Comparison of ENCODE assay signal across 16 cellular contexts in genomic region chr12:93390565-93391297, GRCh38. TPM values are rescaled to one million over a fixed set of nuclear protein-coding genes. Genes with fewer than 3 reads are reported as not detected.
DNase-seq lines count a peak whose midpoint lies in the region; ATAC-seq and TF ChIP-seq lines count a peak whose summit lies in the region.
"Had no signal": no experiment of that assay in that cellular context is flagged by ENCODE, and none has a peak within 500 bp of the region (broad histone marks: within the 10 kb centered on the region; RNA-seq: fewer than 3 reads in every experiment).

No MANE protein-coding gene starts in this region.

- no peaks in the 10 kb centered on the region for H3K9me3 ChIP-seq in heart right ventricle
- H3K9me3 ChIP-seq in psoas muscle, result no peaks in the 10 kb centered on the region

- peaks cover 0 to 48% (median 0%) of the 10 kb centered on the region in 9 donors for H3K36me3 ChIP-seq in heart right ventricle
- peaks cover 0 to 50% of the 10 kb centered on the region in 2 donors for H3K36me3 ChIP-seq in psoas muscle (ENCODE audit: insufficient read depth in 1 of 2, low read depth in 1 of 2)

- H3K4me1 Mint-ChIP-seq in activated CD4-positive, alpha-beta T cell treated with anti-CD3 and anti-CD28 coated beads for 36 hours, result peaks cover 43% of the 10 kb centered on the region

- peak overlapping the region; percentile 2; the same call in 1 of the 2 replicates for H3K4me3 ChIP-seq in LNCaP clone FGC (ENCODE audit: low read depth, low read length)
- no peak overlapping the region for H3K4me3 ChIP-seq in heart right ventricle
- no peak overlapping the region for H3K4me3 ChIP-seq in psoas muscle

- no peaks in the 10 kb centered on the region for H3K27me3 ChIP-seq in heart right ventricle
- H3K27me3 ChIP-seq in psoas muscle (ENCODE audit: insufficient read depth in 3 of 3, low read length in 2 of 3), result no peaks in the 10 kb centered on the region

- H3K27ac ChIP-seq in heart right ventricle (peak overlapping the region in 9 of 10 donors; percentile 1 to 68 (median 47)), psoas muscle (peak overlapping the region; percentile 55)

- DNase-seq in activated CD4-positive, alpha-beta T cell treated with anti-CD3 and anti-CD28 coated beads for 36 hours, result no peak
- no peak for DNase-seq in activated CD4-positive, alpha-beta T cell treated with anti-CD3 and anti-CD28 coated beads for 1 hour
- DNase-seq in LNCaP clone FGC (ENCODE audit: low read depth), result no peak
- no peak for DNase-seq in heart right ventricle
- DNase-seq in psoas muscle, result no peak
- DNase-seq in DMS 273 treated with DMSO at 0.1 percent for 48 hours (lab: John Stamatoyannopoulos, UW), result no peak
- DNase-seq in posterior cingulate gyrus, result no peak
- no peak for DNase-seq in T1000 (lab: John Stamatoyannopoulos, UW)
- DNase-seq: amniotic stem cell; left cardiac atrium; NCI-H1092; NCI-H510A; occipital lobe; stimulated activated CD4-positive, alpha-beta T cell treated with anti-CD3 and anti-CD28 coated beads, Interleukin-12 subunit alpha, Interleukin-12 subunit beta, amount 100 ng/mL, for 4 hours; T-helper 9 cell had no signal

- no peaks in the 10 kb centered on the region for H3K27me3 Mint-ChIP-seq in activated CD4-positive, alpha-beta T cell treated with anti-CD3 and anti-CD28 coated beads for 36 hours

- no peak overlapping the region for H3K4me3 Mint-ChIP-seq in activated CD4-positive, alpha-beta T cell treated with anti-CD3 and anti-CD28 coated beads for 36 hours

- no peaks in the 10 kb centered on the region for H3K9me3 Mint-ChIP-seq in activated CD4-positive, alpha-beta T cell treated with anti-CD3 and anti-CD28 coated beads for 36 hours (ENCODE audit: low read depth)

- CTCF ChIA-PET in activated CD4-positive, alpha-beta T cell treated with anti-CD3 and anti-CD28 coated beads for 36 hours (lab: Charles Lee), result interaction anchor here (1.1 to 1.3 kb wide), 2 partner anchors 21 to 29 kb away, joined by 3 to 7 read pairs; no protein-coding TSS in a partner anchor

- POLR2A ChIA-PET in activated CD4-positive, alpha-beta T cell treated with anti-CD3 and anti-CD28 coated beads for 36 hours (lab: Charles Lee), result interaction anchor here (0.7 kb wide), 1 partner anchor 37 kb away, joined by 3 read pairs; no protein-coding TSS in a partner anchor

- peaks cover 32% of the 10 kb centered on the region for H3K36me3 Mint-ChIP-seq in activated CD4-positive, alpha-beta T cell treated with anti-CD3 and anti-CD28 coated beads for 36 hours (ENCODE audit: low read depth)

- no peak for ATAC-seq in activated CD4-positive, alpha-beta T cell treated with anti-CD3 and anti-CD28 coated beads for 36 hours
- ATAC-seq in heart right ventricle, result peak in 7 of 8 donors; percentile 32 to 74 (median 50)
- peak in 1 of 4 donors; percentile 29 for ATAC-seq in psoas muscle
- ATAC-seq: Panc1 had no signal

- intact Hi-C loops in activated CD4-positive, alpha-beta T cell treated with anti-CD3 and anti-CD28 coated beads for 36 hours (cut with DNase I, micrococcal nuclease), result no loop called here
- intact Hi-C loops in heart right ventricle (cut with DNase I), result loop anchor here in 4 of 10 donors (10.0 kb wide), 4 partner anchors 366 to 606 kb away; no protein-coding TSS in a partner anchor
- intact Hi-C loops in psoas muscle (cut with DNase I), result loop anchor here in 1 of 2 donors (10.0 kb wide), 1 partner anchor 366 kb away; no protein-coding TSS in a partner anchor
- intact Hi-C loops in posterior cingulate gyrus (cut with DNase I), result loop anchor here (10.0 kb wide), 1 partner anchor 606 kb away; no protein-coding TSS in a partner anchor

- WGBS in heart right ventricle, 2 donors, result 57 to 67% methylated on average over 5 of the region's 5 CpGs
- 48 to 83% (median 50%) methylated on average over 5 of the region's 5 CpGs for WGBS in psoas muscle, 3 donors

- H3K27ac Mint-ChIP-seq in activated CD4-positive, alpha-beta T cell treated with anti-CD3 and anti-CD28 coated beads for 36 hours, result peak overlapping the region; percentile 10

- TF ChIP-seq CTCF in LNCaP clone FGC (IDR thresholded peaks at IDR 0.05; ENCODE audit: control insufficient read depth, extremely low read depth, insufficient read depth) (no peak), heart right ventricle (IDR thresholded peaks at IDR 0.05) (no peak), psoas muscle (IDR thresholded peaks at IDR 0.05) (no peak)

- H3K4me1 ChIP-seq in heart right ventricle (peaks cover 2 to 76% (median 45%) of the 10 kb centered on the region in 9 donors), psoas muscle (peaks cover 64% of the 10 kb centered on the region)

RNA-seq across cellular contexts. Expression of gene NUDT4, which starts 13.0 kb away (rescaled TPM):
- total RNA-seq in activated CD4-positive, alpha-beta T cell treated with anti-CD3 and anti-CD28 coated beads for 36 hours, result 10 to 100 TPM; 47.5 to 58.7 TPM
- total RNA-seq in heart right ventricle (100 to 1,000 TPM; 171 to 663 (median 245) TPM), psoas muscle (100 to 1,000 TPM; 187 to 254 (median 211) TPM)
- polyA plus RNA-seq in heart right ventricle (100 to 1,000 TPM in 1 of 2 donors, 10 to 100 TPM in 1; 61.1 to 128 TPM), psoas muscle (100 to 1,000 TPM in 1 of 3 donors, 10 to 100 TPM in 2; 48.3 to 108 (median 76.1) TPM)

RNA-seq across cellular contexts. Expression of gene UBE2N, which starts 51.0 kb away (rescaled TPM):
- 100 to 1,000 TPM; 186 to 279 TPM for total RNA-seq in activated CD4-positive, alpha-beta T cell treated with anti-CD3 and anti-CD28 coated beads for 36 hours
- total RNA-seq in heart right ventricle, result 100 to 1,000 TPM in 1 of 10 donors, 10 to 100 TPM in 9; 86.3 to 109 (median 96.7) TPM
- 10 to 100 TPM; 35.5 to 76.0 TPM for polyA plus RNA-seq in heart right ventricle
- total RNA-seq in psoas muscle, result 10 to 100 TPM; 70.6 to 97.6 (median 80.0) TPM
- 100 to 1,000 TPM in 1 of 3 donors, 10 to 100 TPM in 2; 52.8 to 104 (median 91.4) TPM for polyA plus RNA-seq in psoas muscle
